In the genomic region with DNA sequence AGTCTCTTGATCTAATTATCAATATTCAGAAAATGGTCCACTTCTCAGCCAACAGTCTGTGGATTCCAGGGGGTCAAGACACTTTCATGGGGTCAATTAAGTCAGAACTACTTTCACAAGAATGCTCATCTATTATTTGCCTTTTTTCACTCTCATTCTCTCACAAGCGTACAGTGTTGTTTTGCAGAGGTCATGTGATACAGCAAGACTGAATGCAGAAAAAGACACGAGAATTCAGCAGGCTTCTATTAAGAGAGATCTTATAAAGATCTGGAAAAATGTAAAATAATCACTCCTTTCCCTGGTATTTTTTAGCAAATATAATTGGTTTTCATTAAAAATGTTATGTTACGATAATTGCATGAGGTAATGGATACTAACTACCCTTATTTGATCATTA, we compare ENCODE assay signal across 12 cellular contexts.
"Had no signal": no experiment of that assay in that cellular context is flagged by ENCODE, and none has a peak within 500 bp of the region (broad histone marks: within the 10 kb centered on the region; RNA-seq: fewer than 3 reads in every experiment).

No MANE protein-coding gene starts in this region.

- H3K27me3 ChIP-seq: esophagus squamous epithelium, gastroesophageal sphincter, testis, transverse colon had no signal

- H3K4me1 ChIP-seq: esophagus squamous epithelium, transverse colon had no signal

- H3K9me3 ChIP-seq: esophagus squamous epithelium, gastroesophageal sphincter, mucosa of descending colon, testis, transverse colon had no signal

- H3K36me3 ChIP-seq: esophagus squamous epithelium, gastroesophageal sphincter, transverse colon had no signal

- H3K4me3 ChIP-seq: esophagus squamous epithelium, gastroesophageal sphincter, mucosa of descending colon, smooth muscle cell, testis, transverse colon had no signal

- DNase-seq: effector memory CD8-positive, alpha-beta T cell; esophagus squamous epithelium; foreskin fibroblast; left colon; mucosa of descending colon; naive thymus-derived CD8-positive, alpha-beta T cell; right cardiac atrium; stimulated activated CD4-positive, alpha-beta T cell treated with anti-CD3 and anti-CD28 coated beads, Interleukin-2, amount 100 ng/mL, for 48 hours; testis; transverse colon had no signal

- ATAC-seq: effector memory CD8-positive, alpha-beta T cell; gastroesophageal sphincter; left colon; mucosa of descending colon; naive thymus-derived CD8-positive, alpha-beta T cell; right cardiac atrium had no signal

- H3K4me2 ChIP-seq: smooth muscle cell had no signal
